ENCODE assay signal across 2 cellular contexts in the genomic region with DNA sequence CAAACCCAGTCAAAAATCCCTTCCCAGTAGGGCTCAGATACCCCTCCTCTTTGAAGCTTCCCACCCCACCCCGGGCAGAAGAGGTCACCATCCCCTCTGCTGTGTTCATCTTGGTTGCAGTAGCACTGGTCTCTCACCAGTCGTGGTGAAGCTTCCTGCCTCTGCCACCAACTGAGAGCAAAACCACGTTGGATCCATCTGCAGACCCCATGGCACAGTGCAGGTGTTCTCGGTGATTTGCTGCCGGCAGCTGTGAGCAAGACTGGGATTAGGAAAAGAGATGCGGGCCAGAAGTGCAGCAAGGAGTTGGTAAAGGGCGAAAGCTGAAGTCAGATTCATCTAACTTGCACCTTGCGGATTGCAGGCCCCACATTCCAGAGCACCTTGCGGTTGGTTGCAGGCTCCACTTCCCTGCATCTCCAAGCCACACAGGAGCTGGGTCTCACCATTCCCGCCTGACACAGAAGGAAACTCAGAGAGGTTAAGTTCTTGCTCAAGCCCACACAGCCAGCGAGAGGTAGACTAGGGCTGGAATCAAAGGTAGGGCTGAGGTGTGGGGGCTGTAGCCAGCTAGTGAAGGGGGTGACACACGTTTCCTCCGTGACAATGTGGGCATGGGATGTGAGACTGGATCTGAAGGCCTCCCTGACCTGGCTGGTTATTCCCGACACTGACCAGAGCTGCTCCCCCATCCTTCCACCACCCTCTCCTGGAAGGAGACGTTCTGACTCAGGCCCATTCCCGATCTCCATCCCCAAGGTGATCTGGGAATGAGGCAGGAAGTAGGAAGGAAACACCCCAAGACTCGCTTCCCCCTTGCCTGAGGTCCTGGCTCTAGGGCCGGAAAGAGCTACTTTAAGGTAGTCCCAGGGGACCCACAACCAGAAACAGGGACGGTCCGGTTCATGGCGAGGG.
A peak's percentile ranks its signal among the peaks of the same experiment; 100 is the strongest.
TF ChIP-seq lines count a peak whose summit lies in the region.

No MANE protein-coding gene starts in this region.

TF ChIP-seq in HEK293, 187 proteins besides CTCF, POLR2A, EP300 and RAD21:
- TF ChIP-seq ZNF768 (tag by site-specific recombination; IDR thresholded peaks at IDR 0.05) (0 out of 2 replicates have a peak, but pooled peaks have one; percentile 49), ZNF473 (tag by site-specific recombination; IDR thresholded peaks at IDR 0.05) (no peak), IKZF3 (tag by site-specific recombination; IDR thresholded peaks at IDR 0.05) (0 out of 2 replicates have a peak, but pooled peaks have one; percentile 10), ZNF660 (tag by site-specific recombination; IDR thresholded peaks at IDR 0.05) (no peak)

TF ChIP-seq in HepG2, 621 proteins besides CTCF, POLR2A, EP300 and RAD21:
- TF ChIP-seq ZNF431 (CRISPR knock-in tag; IDR thresholded peaks at IDR 0.05; ENCODE audit: borderline replicate concordance, low read depth) (no peak), MED8 (CRISPR knock-in tag; IDR thresholded peaks at IDR 0.05; ENCODE audit: insufficient replicate concordance) (no peak), BRCA1 (CRISPR knock-in tag; IDR thresholded peaks at IDR 0.05) (no peak), SNAI1 (CRISPR knock-in tag; IDR thresholded peaks at IDR 0.05; ENCODE audit: borderline replicate concordance) (no peak), ZNF543 (CRISPR knock-in tag; IDR thresholded peaks at IDR 0.05) (no peak), FOXO1 (CRISPR knock-in tag; IDR thresholded peaks at IDR 0.05) (no peak), ZNF768 (CRISPR knock-in tag; IDR thresholded peaks at IDR 0.05) (peak; percentile 83), IRX3 (CRISPR knock-in tag; IDR thresholded peaks at IDR 0.05; ENCODE audit: borderline replicate concordance, low read depth) (no peak)
- TF ChIP-seq, protein P1, sequence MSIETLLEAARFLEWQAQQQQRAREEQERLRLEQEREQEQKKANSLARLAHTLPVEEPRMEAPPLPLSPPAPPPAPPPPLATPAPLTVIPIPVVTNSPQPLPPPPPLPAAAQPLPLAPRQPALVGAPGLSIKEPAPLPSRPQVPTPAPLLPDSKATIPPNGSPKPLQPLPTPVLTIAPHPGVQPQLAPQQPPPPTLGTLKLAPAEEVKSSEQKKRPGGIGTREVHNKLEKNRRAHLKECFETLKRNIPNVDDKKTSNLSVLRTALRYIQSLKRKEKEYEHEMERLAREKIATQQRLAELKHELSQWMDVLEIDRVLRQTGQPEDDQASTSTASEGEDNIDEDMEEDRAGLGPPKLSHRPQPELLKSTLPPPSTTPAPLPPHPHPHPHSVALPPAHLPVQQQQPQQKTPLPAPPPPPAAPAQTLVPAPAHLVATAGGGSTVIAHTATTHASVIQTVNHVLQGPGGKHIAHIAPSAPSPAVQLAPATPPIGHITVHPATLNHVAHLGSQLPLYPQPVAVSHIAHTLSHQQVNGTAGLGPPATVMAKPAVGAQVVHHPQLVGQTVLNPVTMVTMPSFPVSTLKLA (IDR thresholded peaks at IDR 0.05): no peak
